Comparison of ENCODE assay signal across 1 cellular context in genomic region chr9:86867658-86868313, GRCh38.
TF ChIP-seq lines count a peak whose summit lies in the region.

No MANE protein-coding gene starts in this region.

TF ChIP-seq in HEK293, 187 proteins besides CTCF, POLR2A, EP300 and RAD21 (continued from another document):
- TF ChIP-seq PRDM10 (tag by site-specific recombination; IDR thresholded peaks at IDR 0.05) = peak; percentile 51
- TF ChIP-seq ZNF510 (tag by site-specific recombination; IDR thresholded peaks at IDR 0.05; ENCODE audit: insufficient replicate concordance) = no peak
- no peak for TF ChIP-seq ZBTB20 (tag by site-specific recombination; IDR thresholded peaks at IDR 0.05)
- TF ChIP-seq ZNF146 (tag by site-specific recombination; IDR thresholded peaks at IDR 0.05) = no peak
- no peak for TF ChIP-seq ZNF416 (tag by site-specific recombination; IDR thresholded peaks at IDR 0.05)
- TF ChIP-seq ZNF664 (tag by site-specific recombination; IDR thresholded peaks at IDR 0.05) = peak; percentile 53
- TF ChIP-seq MZF1 (tag by site-specific recombination; IDR thresholded peaks at IDR 0.05; ENCODE audit: borderline replicate concordance) = 0 out of 2 replicates have a peak, but pooled peaks have one; percentile 15
- no peak for TF ChIP-seq ZNF529 (tag by site-specific recombination; IDR thresholded peaks at IDR 0.05; ENCODE audit: insufficient replicate concordance)
- TF ChIP-seq ZNF112 (tag by site-specific recombination; IDR thresholded peaks at IDR 0.05) = no peak
- peak; percentile 41 for TF ChIP-seq ZNF629 (tag by site-specific recombination; IDR thresholded peaks at IDR 0.05)
- TF ChIP-seq ZFP37 (tag by site-specific recombination; IDR thresholded peaks at IDR 0.05) = no peak
- TF ChIP-seq ZBTB44 (tag by site-specific recombination; IDR thresholded peaks at IDR 0.05) = peak; percentile 39; the same call in 1 of the 2 replicates
- TF ChIP-seq ZNF544 (tag by site-specific recombination; IDR thresholded peaks at IDR 0.05) = no peak
- TF ChIP-seq ZNF843 (tag by site-specific recombination; IDR thresholded peaks at IDR 0.05) = 0 out of 2 replicates have a peak, but pooled peaks have one; percentile 57
- no peak for TF ChIP-seq ZNF341 (tag by site-specific recombination; IDR thresholded peaks at IDR 0.05; ENCODE audit: low read depth)
- TF ChIP-seq PRDM1 (tag by site-specific recombination; IDR thresholded peaks at IDR 0.05) = 0 out of 2 replicates have a peak, but pooled peaks have one; percentile 20
- TF ChIP-seq ZNF768 (tag by site-specific recombination; IDR thresholded peaks at IDR 0.05) = peak; percentile 74; the same call in 1 of the 2 replicates
- TF ChIP-seq ZNF366 (tag by site-specific recombination; conservative IDR thresholded peaks at IDR 0.05) = peak; percentile 81
- TF ChIP-seq ZNF501 (tag by site-specific recombination; IDR thresholded peaks at IDR 0.05) = peak; percentile 24; the same call in 1 of the 2 replicates
- TF ChIP-seq ZNF202 (tag by site-specific recombination; IDR thresholded peaks at IDR 0.05; ENCODE audit: borderline replicate concordance) = no peak
- 0 out of 2 replicates have a peak, but pooled peaks have one; percentile 17 for TF ChIP-seq ZNF558 (tag by site-specific recombination; IDR thresholded peaks at IDR 0.05)
- 0 out of 2 replicates have a peak, but pooled peaks have one; percentile 26 for TF ChIP-seq PRDM4 (tag by site-specific recombination; IDR thresholded peaks at IDR 0.05)
